ENCODE assay signal across 1 cellular context in genomic region chr7:46360811-46361210, GRCh38.
TF ChIP-seq lines count a peak whose summit lies in the region.

No MANE protein-coding gene starts in this region.

TF ChIP-seq in IMR-90, 13 proteins besides CTCF, POLR2A, EP300 and RAD21 (continued from another document):
- TF ChIP-seq SMC3 (IDR thresholded peaks at IDR 0.05; ENCODE audit: low read depth, low read length), result peak; percentile 29
